ENCODE assay signal across 8 cellular contexts in genomic region chr6:27250955-27251671, GRCh38. TPM values are rescaled to one million over a fixed set of nuclear protein-coding genes. Genes with fewer than 3 reads are reported as not detected.
DNase-seq lines count a peak whose midpoint lies in the region; ATAC-seq and TF ChIP-seq lines count a peak whose summit lies in the region.

No MANE protein-coding gene starts in this region.

- peak overlapping the region; percentile 68 for H3K4me3 ChIP-seq in CD8-positive, alpha-beta memory T cell (ENCODE audit: low read length)
- H3K4me3 ChIP-seq in heart left ventricle: peak overlapping the region; percentile 15 to 56 (median 38)

- H3K27ac ChIP-seq in CD8-positive, alpha-beta memory T cell (ENCODE audit: low read depth, low read length): peak overlapping the region; percentile 59
- H3K27ac ChIP-seq in heart left ventricle: no peak overlapping the region

- peaks cover 31 to 67% of the 10 kb centered on the region in 2 donors for H3K27me3 Mint-ChIP-seq in CD8-positive, alpha-beta memory T cell

- intact Hi-C loops in heart left ventricle (cut with DNase I) (no loop called here), sciatic nerve (cut with DNase I) (no loop called here)

- no peaks in the 10 kb centered on the region for H3K9me3 Mint-ChIP-seq in CD8-positive, alpha-beta memory T cell

- 1% methylated on average over 41 to 48 of the region's 48 CpGs for WGBS in heart left ventricle, 4 donors

- no peaks in the 10 kb centered on the region for H3K9me3 ChIP-seq in CD8-positive, alpha-beta memory T cell (ENCODE audit: low read length)
- H3K9me3 ChIP-seq in heart left ventricle: no peaks in the 10 kb centered on the region

- H3K36me3 ChIP-seq in CD8-positive, alpha-beta memory T cell (ENCODE audit: insufficient read depth, low read length): no peaks in the 10 kb centered on the region
- no peaks in the 10 kb centered on the region for H3K36me3 ChIP-seq in heart left ventricle

- peak overlapping the region in 7 of 8 donors; percentile 7 to 59 (median 52) for H3K27ac Mint-ChIP-seq in CD8-positive, alpha-beta memory T cell

- peak overlapping the region; percentile 82 to 94 (median 88) for H3K4me3 Mint-ChIP-seq in CD8-positive, alpha-beta memory T cell

- H3K27me3 ChIP-seq in CD8-positive, alpha-beta memory T cell (ENCODE audit: insufficient read depth, low read length, poor library complexity, severe bottlenecking): peaks cover 31% of the 10 kb centered on the region
- peaks cover 22 to 99% (median 72%) of the 10 kb centered on the region in 9 donors for H3K27me3 ChIP-seq in heart left ventricle

- no peak for TF ChIP-seq POLR2A in heart left ventricle (IDR thresholded peaks at IDR 0.05)

- CTCF ChIA-PET in CD8-positive, alpha-beta memory T cell (lab: Charles Lee): interaction anchor here (1.0 to 1.4 kb wide), 5 partner anchors 12 to 33 kb away, joined by 3 to 4 read pairs (median 3); no protein-coding TSS in a partner anchor

- H3K36me3 Mint-ChIP-seq in CD8-positive, alpha-beta memory T cell: no peaks in the 10 kb centered on the region

- POLR2A ChIA-PET in CD8-positive, alpha-beta memory T cell (lab: Charles Lee): no interaction called here

- TF ChIP-seq CTCF in heart left ventricle (IDR thresholded peaks at IDR 0.05): no peak

- H3K4me1 ChIP-seq in CD8-positive, alpha-beta memory T cell (ENCODE audit: insufficient read depth, low read length): peaks cover 12% of the 10 kb centered on the region
- peaks cover 0 to 16% (median 5%) of the 10 kb centered on the region in 12 donors for H3K4me1 ChIP-seq in heart left ventricle

- peaks cover 7 to 18% (median 14%) of the 10 kb centered on the region in 3 donors for H3K4me1 Mint-ChIP-seq in CD8-positive, alpha-beta memory T cell

- peak in 4 of 5 donors; percentile 37 to 58 (median 46) for DNase-seq in CD8-positive, alpha-beta memory T cell
- DNase-seq in OCI-M2 (lab: John Stamatoyannopoulos, UW; ENCODE audit: unreplicated experiment): peak; percentile 74
- DNase-seq in activated effector memory CD4-positive, alpha-beta T cell treated with Interleukin-2 at 50 U/mL for 16 hours: peak; percentile 51
- DNase-seq in heart left ventricle: peak in 2 of 5 donors; percentile 26 to 71
- peak; percentile 65 for DNase-seq in sciatic nerve (ENCODE audit: low spot score)
- DNase-seq in medulla oblongata (ENCODE audit: extremely low spot score): no peak

- ATAC-seq in GM19463 (IDR thresholded peaks at IDR 0.05; ENCODE audit: unreplicated experiment) (peak; percentile 73), HG03571 (IDR thresholded peaks at IDR 0.05; ENCODE audit: unreplicated experiment) (peak; percentile 62), heart left ventricle (peak in 3 of 4 donors; percentile 26 to 71 (median 51)), sciatic nerve (peak; percentile 62)

RNA-seq across cellular contexts. Expression of gene PRSS16, which starts 3.6 kb away (rescaled TPM):
- under 1 TPM; 0.35 to 0.55 TPM for total RNA-seq in CD8-positive, alpha-beta memory T cell
- 1.5 TPM for polyA plus RNA-seq in CD8-positive, alpha-beta memory T cell
- total RNA-seq in heart left ventricle: 1 to 10 TPM in 1 of 9 donors, under 1 TPM in 1, not detected in 7; 0.11 to 1.5 TPM
- not detected for polyA plus RNA-seq in heart left ventricle
- 0.67 TPM for total RNA-seq in sciatic nerve
